In genomic region chr15:39558421-39558820, GRCh38 we compare ENCODE assay signal across 2 cellular contexts.
TF ChIP-seq lines count a peak whose summit lies in the region.

No MANE protein-coding gene starts in this region.

TF ChIP-seq in IMR-90, 13 proteins besides CTCF, POLR2A, EP300 and RAD21:
- TF ChIP-seq RCOR1 (IDR thresholded peaks at IDR 0.05; ENCODE audit: insufficient replicate concordance, low read length) (no peak), BHLHE40 (IDR thresholded peaks at IDR 0.05; ENCODE audit: low read depth, low read length) (no peak), ELK1 (IDR thresholded peaks at IDR 0.05; ENCODE audit: borderline replicate concordance, low read depth, low read length) (no peak)

TF ChIP-seq in K562, 482 proteins besides CTCF, POLR2A, EP300 and RAD21:
- TF ChIP-seq ZNF408 (CRISPR knock-in tag; IDR thresholded peaks at IDR 0.05; ENCODE audit: low read depth) (no peak), KLF10 (CRISPR knock-in tag; IDR thresholded peaks at IDR 0.05) (no peak), NCOA2 (IDR thresholded peaks at IDR 0.05; ENCODE audit: partially characterized antibody in 2 of 2) (no peak), ZFP36 (IDR thresholded peaks at IDR 0.05; ENCODE audit: low read depth, low read length, partially characterized antibody) (no peak), ZNF124 (CRISPR knock-in tag; IDR thresholded peaks at IDR 0.05) (no peak), NR0B1 (IDR thresholded peaks at IDR 0.05; ENCODE audit: partially characterized antibody) (no peak), POLR3G (IDR thresholded peaks at IDR 0.05; ENCODE audit: extremely low read depth, insufficient read length, insufficient replicate concordance) (no peak), DEAF1 (CRISPR knock-in tag; IDR thresholded peaks at IDR 0.05) (no peak), MYBL2 (IDR thresholded peaks at IDR 0.05; ENCODE audit: low read depth) (no peak), MYBL2 (CRISPR knock-in tag; IDR thresholded peaks at IDR 0.05; ENCODE audit: borderline replicate concordance) (no peak)
